ENCODE assay signal across 11 cellular contexts in genomic region chr7:150715738-150716137, GRCh38. TPM values are rescaled to one million over a fixed set of nuclear protein-coding genes. Genes with fewer than 3 reads are reported as not detected.
DNase-seq lines count a peak whose midpoint lies in the region; ATAC-seq, FAIRE-seq and TF ChIP-seq lines count a peak whose summit lies in the region.
"Had no signal": no experiment of that assay in that cellular context is flagged by ENCODE, and none has a peak within 500 bp of the region (broad histone marks: within the 10 kb centered on the region; RNA-seq: fewer than 3 reads in every experiment).

No MANE protein-coding gene starts in this region.

- no peaks in the 10 kb centered on the region for H3K27me3 Mint-ChIP-seq in CD8-positive, alpha-beta T cell (ENCODE audit: low read depth)
- no peaks in the 10 kb centered on the region for H3K27me3 Mint-ChIP-seq in T-cell

- no peak overlapping the region for H3K4me2 ChIP-seq in neuronal stem cell (ENCODE audit: insufficient read depth, low read length, poor library complexity, severe bottlenecking)

- peaks cover 18% of the 10 kb centered on the region for H3K36me3 ChIP-seq in CD8-positive, alpha-beta T cell (ENCODE audit: insufficient read depth, low read length)
- H3K36me3 ChIP-seq in esophagus muscularis mucosa (peaks cover 0 to 15% (median 5%) of the 10 kb centered on the region in 4 donors), small intestine (ENCODE audit: control insufficient read depth in 2 of 2, insufficient read depth in 2 of 2, low read length in 2 of 2) (no peaks in the 10 kb centered on the region), neuronal stem cell (replicated peaks in 1 of 2; ENCODE audit: control insufficient read depth in 2 of 2, insufficient read depth in 2 of 2, low read length in 2 of 2) (no peaks in the 10 kb centered on the region)

- H2BK15ac ChIP-seq in neuronal stem cell (ENCODE audit: low read length) = no peak overlapping the region

- no peak for DNase-seq in CD8-positive, alpha-beta T cell
- no peak for DNase-seq in T-cell
- DNase-seq in esophagus muscularis mucosa (ENCODE audit: extremely low spot score) = no peak
- DNase-seq in small intestine = no peak
- DNase-seq in neuronal stem cell (ENCODE audit: low spot score) = no peak
- DNase-seq: NCI-H226 had no signal

- no peak overlapping the region for H4K8ac ChIP-seq in neuronal stem cell (ENCODE audit: low read depth, low read length)

- H2AFZ ChIP-seq in neuronal stem cell (ENCODE audit: low read length) = no peak overlapping the region

- H3K36me3 Mint-ChIP-seq in CD8-positive, alpha-beta T cell = peaks cover 52% of the 10 kb centered on the region
- H3K36me3 Mint-ChIP-seq in T-cell = peaks cover 53% of the 10 kb centered on the region

- no peak overlapping the region for H3K23ac ChIP-seq in neuronal stem cell (ENCODE audit: low read depth, low read length, poor library complexity)

- no peak overlapping the region for H2BK120ac ChIP-seq in neuronal stem cell (ENCODE audit: low read depth, low read length)

- TF ChIP-seq CTCF in CD8-positive, alpha-beta T cell (IDR thresholded peaks at IDR 0.05) = no peak
- TF ChIP-seq CTCF in esophagus muscularis mucosa (IDR thresholded peaks at IDR 0.05) = no peak

- H2BK5ac ChIP-seq in neuronal stem cell (ENCODE audit: low read length) = no peak overlapping the region

- H2BK12ac ChIP-seq in neuronal stem cell (ENCODE audit: low read length) = no peak overlapping the region

- WGBS in esophagus muscularis mucosa = 48% methylated on average over 4 of the region's 4 CpGs
- WGBS in small intestine, 3 donors = 46 to 54% (median 51%) methylated on average over 4 of the region's 4 CpGs
- WGBS in neuronal stem cell (ENCODE audit: extremely low coverage in 2 of 2, insufficient read length in 2 of 2, insufficient replicate concordance in 1 of 2), 2 donors = no CpG with 5 or more reads among the region's 4 CpGs

- H2AK5ac ChIP-seq in neuronal stem cell (ENCODE audit: low read depth, low read length) = no peak overlapping the region

- ATAC-seq in CD8-positive, alpha-beta T cell = peak; percentile 11
- ATAC-seq in T-cell (replicated peaks in 1 of 4) = peak; percentile 8 to 22 (median 14)
- ATAC-seq in GM19463 (IDR thresholded peaks at IDR 0.05; ENCODE audit: unreplicated experiment) = no peak
- no peak for ATAC-seq in HG03521 (IDR thresholded peaks at IDR 0.05; ENCODE audit: unreplicated experiment)

- no peak for FAIRE-seq in small intestine (lab: Jason Lieb, UNC)
- FAIRE-seq: astrocyte, D721Med had no signal

- H3K18ac ChIP-seq in neuronal stem cell (ENCODE audit: low read length) = no peak overlapping the region

- peak overlapping the region; percentile 96 for H3K27ac Mint-ChIP-seq in CD8-positive, alpha-beta T cell
- peak overlapping the region; percentile 94 to 97 for H3K27ac Mint-ChIP-seq in T-cell

- H3K4me1 ChIP-seq in CD8-positive, alpha-beta T cell (ENCODE audit: insufficient read depth, low read length) = peaks cover 44% of the 10 kb centered on the region
- H3K4me1 ChIP-seq in esophagus muscularis mucosa = peaks cover 0 to 5% (median 2%) of the 10 kb centered on the region in 4 donors
- no peaks in the 10 kb centered on the region for H3K4me1 ChIP-seq in small intestine (ENCODE audit: control insufficient read depth in 2 of 2, insufficient read depth in 1 of 2, low read depth in 1 of 2, low read length in 1 of 2)
- H3K4me1 ChIP-seq in neuronal stem cell (ENCODE audit: control insufficient read depth in 2 of 2, insufficient read depth in 1 of 2, low read depth in 1 of 2, low read length in 2 of 2) = no peaks in the 10 kb centered on the region

- no peak for TF ChIP-seq EP300 in esophagus muscularis mucosa (IDR thresholded peaks at IDR 0.05)

- intact Hi-C loops in CD8-positive, alpha-beta T cell (cut with DNase I, micrococcal nuclease) = loop anchor here in 1 of 2 experiments (1.0 to 2.0 kb wide), 5 partner anchors 15 to 47 kb away; partner anchors contain the start of genes GIMAP2 and GIMAP5
- intact Hi-C loops in esophagus muscularis mucosa (cut with DNase I) = no loop called here

- H3K9ac ChIP-seq in neuronal stem cell (ENCODE audit: low read depth, low read length, poor library complexity) = no peak overlapping the region

- peak overlapping the region; percentile 95 for H3K4me3 Mint-ChIP-seq in CD8-positive, alpha-beta T cell
- peak overlapping the region; percentile 88 to 99 (median 99) for H3K4me3 Mint-ChIP-seq in T-cell

- TF ChIP-seq POLR2A in esophagus muscularis mucosa (IDR thresholded peaks at IDR 0.05; ENCODE audit: low read depth) = no peak

- no peak overlapping the region for H3K4ac ChIP-seq in neuronal stem cell (ENCODE audit: low read length)

- H3K9me3 Mint-ChIP-seq in CD8-positive, alpha-beta T cell = peaks cover 11% of the 10 kb centered on the region
- peaks cover 3 to 15% (median 7%) of the 10 kb centered on the region in 3 donors for H3K9me3 Mint-ChIP-seq in T-cell

- H3K4me3 ChIP-seq in CD8-positive, alpha-beta T cell (ENCODE audit: low read depth, low read length) = peak overlapping the region; percentile 91
- H3K4me3 ChIP-seq in esophagus muscularis mucosa = peak overlapping the region; percentile 44 to 60 (median 48)
- H3K4me3 ChIP-seq in small intestine (ENCODE audit: low read depth in 1 of 2, low read length in 2 of 2) = peak overlapping the region in 1 of 2 donors; percentile 27
- H3K4me3 ChIP-seq in neuronal stem cell (ENCODE audit: low read length in 2 of 2) = no peak overlapping the region

- POLR2A ChIA-PET in CD8-positive, alpha-beta T cell (lab: Charles Lee) = interaction anchor here (0.8 to 10.7 kb wide), 37 partner anchors 10 to 267 kb away, joined by 3 to 169 read pairs (median 7); partner anchors contain the start of genes GIMAP2, GIMAP4, GIMAP5 and GIMAP6
- POLR2A ChIA-PET in T-cell (lab: Charles Lee) = interaction anchor here (0.7 to 1.4 kb wide), 8 partner anchors 15 to 235 kb away, joined by 3 to 5 read pairs (median 4); partner anchors contain the start of gene GIMAP4 (in 1 of the 2)

- no peaks in the 10 kb centered on the region for H3K9me3 ChIP-seq in CD8-positive, alpha-beta T cell (ENCODE audit: low read length)
- peaks cover 0 to 18% (median 7%) of the 10 kb centered on the region in 4 donors for H3K9me3 ChIP-seq in esophagus muscularis mucosa
- H3K9me3 ChIP-seq in small intestine (ENCODE audit: control insufficient read depth, low read depth) = no peaks in the 10 kb centered on the region
- no peaks in the 10 kb centered on the region for H3K9me3 ChIP-seq in neuronal stem cell (replicated peaks in 1 of 2; ENCODE audit: control insufficient read depth in 2 of 2, insufficient read depth in 1 of 2, low read depth in 1 of 2, low read length in 2 of 2)

- H3K79me1 ChIP-seq in neuronal stem cell (ENCODE audit: low read depth, low read length) = peaks cover 2% of the 10 kb centered on the region

- H3K4me1 Mint-ChIP-seq in CD8-positive, alpha-beta T cell (ENCODE audit: low read depth) = peaks cover 61% of the 10 kb centered on the region
- H3K4me1 Mint-ChIP-seq in T-cell = peaks cover 60 to 73% (median 67%) of the 10 kb centered on the region in 3 donors

- no peak overlapping the region for H4K91ac ChIP-seq in neuronal stem cell (ENCODE audit: low read depth, low read length, poor library complexity)

- no peak overlapping the region for H3K14ac ChIP-seq in neuronal stem cell (ENCODE audit: low read length)

- H3K27ac ChIP-seq in CD8-positive, alpha-beta T cell (ENCODE audit: low read depth, low read length) = peak overlapping the region; percentile 73
- peak overlapping the region; percentile 34 to 72 (median 51) for H3K27ac ChIP-seq in esophagus muscularis mucosa (replicated peaks in 1 of 4)
- H3K27ac ChIP-seq in small intestine (ENCODE audit: low read depth in 1 of 2, low read length in 1 of 2) = peak overlapping the region; percentile 27 to 85
- H3K27ac ChIP-seq in neuronal stem cell (replicated peaks; ENCODE audit: low read length) = no peak overlapping the region
- H3K27ac ChIP-seq: epithelial cell of prostate had no signal

- CTCF ChIA-PET in CD8-positive, alpha-beta T cell (lab: Charles Lee) = interaction anchor here (0.8 to 5.3 kb wide), 18 partner anchors 9 to 267 kb away, joined by 3 to 30 read pairs (median 6); partner anchors contain the start of genes GIMAP2, GIMAP4 and GIMAP6
- CTCF ChIA-PET in T-cell (lab: Charles Lee) = interaction anchor here (0.6 to 2.3 kb wide), 18 partner anchors 12 to 563 kb away, joined by 3 to 10 read pairs (median 3); partner anchors contain the start of genes GIMAP2 (in 1 of the 2) and GIMAP6 (in 1 of the 2)

- H3K27me3 ChIP-seq in CD8-positive, alpha-beta T cell (ENCODE audit: insufficient read depth, low read length) = no peaks in the 10 kb centered on the region
- H3K27me3 ChIP-seq in esophagus muscularis mucosa = peaks cover 0 to 5% (median 0%) of the 10 kb centered on the region in 4 donors
- H3K27me3 ChIP-seq in small intestine (ENCODE audit: control insufficient read depth in 2 of 2, insufficient read depth in 2 of 2, low read length in 2 of 2) = no peaks in the 10 kb centered on the region
- H3K27me3 ChIP-seq in neuronal stem cell (ENCODE audit: control insufficient read depth in 3 of 3, insufficient read depth in 3 of 3, low read depth in 1 of 3, low read length in 3 of 3) = peaks cover 0 to 9% (median 0%) of the 10 kb centered on the region in 3 experiments

RNA-seq across cellular contexts. Expression of gene GIMAP1, which starts 0.7 kb away (rescaled TPM):
- total RNA-seq in CD8-positive, alpha-beta T cell = 1 to 10 TPM; 6.1 to 6.2 TPM
- total RNA-seq in T-cell = 10 to 100 TPM; 23.5 to 99.9 (median 76.8) TPM
- 10 to 100 TPM in 2 of 4 donors, 1 to 10 TPM in 2; 6.6 to 13.0 (median 8.5) TPM for total RNA-seq in esophagus muscularis mucosa
- polyA plus RNA-seq in small intestine = 1 to 10 TPM in 2 of 3 donors, under 1 TPM in 1; 0.89 to 7.5 (median 4.3) TPM
- not detected for polyA plus RNA-seq in neuronal stem cell (2013, experiment 1 of 2)
- polyA plus RNA-seq in neuronal stem cell (2013, experiment 2 of 2) = not detected
- total RNA-seq: astrocyte had no signal

RNA-seq across cellular contexts. Expression of gene GIMAP5, which starts 21.5 kb away (rescaled TPM):
- total RNA-seq in CD8-positive, alpha-beta T cell = 10 to 100 TPM; 23.5 to 24.1 TPM
- 100 to 1,000 TPM in 3 of 5 donors, 10 to 100 TPM in 2; 82.8 to 271 (median 248) TPM for total RNA-seq in T-cell
- 10 to 100 TPM; 26.9 to 48.2 (median 28.6) TPM for total RNA-seq in esophagus muscularis mucosa
- polyA plus RNA-seq in small intestine = 10 to 100 TPM in 2 of 3 donors, 1 to 10 TPM in 1; 3.8 to 29.9 (median 23.0) TPM
- not detected for polyA plus RNA-seq in neuronal stem cell (2013, experiment 1 of 2)
- not detected for polyA plus RNA-seq in neuronal stem cell (2013, experiment 2 of 2)

RNA-seq across cellular contexts. Expression of gene GIMAP2, which starts 30.2 kb away (rescaled TPM):
- 10 to 100 TPM; 58.4 to 58.8 TPM for total RNA-seq in CD8-positive, alpha-beta T cell
- total RNA-seq in T-cell = 100 to 1,000 TPM in 4 of 5 donors, 10 to 100 TPM in 1; 83.2 to 226 (median 183) TPM
- 1 to 10 TPM; 5.4 to 9.7 (median 6.5) TPM for total RNA-seq in esophagus muscularis mucosa
- polyA plus RNA-seq in small intestine = 10 to 100 TPM in 1 of 3 donors, 1 to 10 TPM in 2; 3.8 to 14.1 (median 9.5) TPM
- not detected for polyA plus RNA-seq in neuronal stem cell (2013, experiment 1 of 2)
- polyA plus RNA-seq in neuronal stem cell (2013, experiment 2 of 2) = not detected
- total RNA-seq: astrocyte had no signal

Comparison
In these comparisons a context has a peak if more than half of its experiments do, and no peak if none do; other contexts are left out.
1. ATAC-seq: peak in CD8-positive, alpha-beta T cell (single experiment) and T-cell (4 of 4); none in GM19463 (single experiment) and HG03521 (single experiment).
2. H3K4me3 ChIP-seq: peak in CD8-positive, alpha-beta T cell (single experiment) and esophagus muscularis mucosa (4 of 4); none in neuronal stem cell (0 of 2).
3. RNA of gene GIMAP2, which starts 30.2 kb away (total RNA-seq): 83.2 to 226 TPM in T-cell and 58.4 to 58.8 TPM in CD8-positive, alpha-beta T cell; 5.4 to 9.7 TPM in esophagus muscularis mucosa; every median in the first group is over 4 times any median in the second.